ENCODE assay signal across 10 cellular contexts in genomic region chr3:172203522-172204258, GRCh38.
A peak's percentile ranks its signal among the peaks of the same experiment; 100 is the strongest.
DNase-seq lines count a peak whose midpoint lies in the region; ATAC-seq and TF ChIP-seq lines count a peak whose summit lies in the region.
"Had no signal": no experiment of that assay in that cellular context is flagged by ENCODE, and none has a peak within 500 bp of the region (broad histone marks: within the 10 kb centered on the region; RNA-seq: fewer than 3 reads in every experiment).

No MANE protein-coding gene starts in this region.

- peaks cover 26% of the 10 kb centered on the region for H3K36me3 Mint-ChIP-seq in natural killer cell treated with Interleukin-12 subunit alpha and Interleukin-12 subunit beta and Interleukin-15 and Interleukin-18, amount 100 ng/mL, for 72 hours

- H3K4me3 Mint-ChIP-seq in natural killer cell treated with Interleukin-12 subunit alpha and Interleukin-12 subunit beta and Interleukin-15 and Interleukin-18, amount 100 ng/mL, for 72 hours = peak overlapping the region; percentile 10

- H3K27me3 Mint-ChIP-seq in natural killer cell treated with Interleukin-12 subunit alpha and Interleukin-12 subunit beta and Interleukin-15 and Interleukin-18, amount 100 ng/mL, for 72 hours = no peaks in the 10 kb centered on the region

- no peak for ATAC-seq in natural killer cell treated with Interleukin-12 subunit alpha and Interleukin-12 subunit beta and Interleukin-15 and Interleukin-18, amount 100 ng/mL, for 72 hours
- ATAC-seq in GM19035 (IDR thresholded peaks at IDR 0.05; ENCODE audit: unreplicated experiment) (no peak), HG03439 (IDR thresholded peaks at IDR 0.05; ENCODE audit: unreplicated experiment) (no peak)

- POLR2A ChIA-PET in AG04450 (lab: Yijun Ruan, JAX) = no interaction called here

- H3K27me3 ChIP-seq in AG04450 (ENCODE audit: control insufficient read depth, insufficient read depth, low read length) = no peaks in the 10 kb centered on the region
- H3K27me3 ChIP-seq: BLaER1 had no signal

- peak overlapping the region; percentile 33 for H3K27ac ChIP-seq in AG04450 (ENCODE audit: low read depth, low read length)
- peak overlapping the region; percentile 24 for H3K27ac ChIP-seq in epithelial cell of prostate
- H3K27ac ChIP-seq: BLaER1 had no signal

- peak overlapping the region; percentile 52 to 79 for H3K27ac Mint-ChIP-seq in natural killer cell treated with Interleukin-12 subunit alpha and Interleukin-12 subunit beta and Interleukin-15 and Interleukin-18, amount 100 ng/mL, for 72 hours

- peaks cover 47 to 55% of the 10 kb centered on the region in 2 donors for H3K4me1 Mint-ChIP-seq in natural killer cell treated with Interleukin-12 subunit alpha and Interleukin-12 subunit beta and Interleukin-15 and Interleukin-18, amount 100 ng/mL, for 72 hours (ENCODE audit: low read depth in 2 of 2)

- no peak overlapping the region for H3K4me3 ChIP-seq in AG04450 (ENCODE audit: low read depth, low read length)
- H3K4me3 ChIP-seq: BLaER1 had no signal

- peaks cover 6% of the 10 kb centered on the region for H3K9me3 Mint-ChIP-seq in natural killer cell treated with Interleukin-12 subunit alpha and Interleukin-12 subunit beta and Interleukin-15 and Interleukin-18, amount 100 ng/mL, for 72 hours

- CTCF ChIA-PET in AG04450 (lab: Charles Lee) = no interaction called here

- no peak for DNase-seq in AG04450 (ENCODE audit: low read depth, low spot score)
- DNase-seq in NCI-H510A treated with DMSO at 0.1 percent for 48 hours (lab: John Stamatoyannopoulos, UW) = peak; percentile 92
- DNase-seq in epithelial cell of prostate (ENCODE audit: low read depth, low spot score) = no peak
- no peak for DNase-seq in natural killer cell treated with Interleukin-12 subunit alpha and Interleukin-12 subunit beta and Interleukin-15 and Interleukin-18, amount 100 ng/mL, for 72 hours (ENCODE audit: low spot score)
- no peak for DNase-seq in activated CD8-positive, alpha-beta memory T cell treated with anti-CD3 and anti-CD28 coated beads, Interleukin-2, amount 50 U/mL, for 4 hours
- no peak for DNase-seq in NCI-H524 treated with DMSO at 0.1 percent for 48 hours (lab: John Stamatoyannopoulos, UW)
- DNase-seq: glutamatergic neuron had no signal

- no peak for TF ChIP-seq CTCF in AG04450 (IDR thresholded peaks at IDR 0.05; ENCODE audit: low read depth, low read length)

- no peaks in the 10 kb centered on the region for H3K9me3 ChIP-seq in AG04450 (ENCODE audit: control insufficient read depth, insufficient read depth, low read length)
